In the genomic region with DNA sequence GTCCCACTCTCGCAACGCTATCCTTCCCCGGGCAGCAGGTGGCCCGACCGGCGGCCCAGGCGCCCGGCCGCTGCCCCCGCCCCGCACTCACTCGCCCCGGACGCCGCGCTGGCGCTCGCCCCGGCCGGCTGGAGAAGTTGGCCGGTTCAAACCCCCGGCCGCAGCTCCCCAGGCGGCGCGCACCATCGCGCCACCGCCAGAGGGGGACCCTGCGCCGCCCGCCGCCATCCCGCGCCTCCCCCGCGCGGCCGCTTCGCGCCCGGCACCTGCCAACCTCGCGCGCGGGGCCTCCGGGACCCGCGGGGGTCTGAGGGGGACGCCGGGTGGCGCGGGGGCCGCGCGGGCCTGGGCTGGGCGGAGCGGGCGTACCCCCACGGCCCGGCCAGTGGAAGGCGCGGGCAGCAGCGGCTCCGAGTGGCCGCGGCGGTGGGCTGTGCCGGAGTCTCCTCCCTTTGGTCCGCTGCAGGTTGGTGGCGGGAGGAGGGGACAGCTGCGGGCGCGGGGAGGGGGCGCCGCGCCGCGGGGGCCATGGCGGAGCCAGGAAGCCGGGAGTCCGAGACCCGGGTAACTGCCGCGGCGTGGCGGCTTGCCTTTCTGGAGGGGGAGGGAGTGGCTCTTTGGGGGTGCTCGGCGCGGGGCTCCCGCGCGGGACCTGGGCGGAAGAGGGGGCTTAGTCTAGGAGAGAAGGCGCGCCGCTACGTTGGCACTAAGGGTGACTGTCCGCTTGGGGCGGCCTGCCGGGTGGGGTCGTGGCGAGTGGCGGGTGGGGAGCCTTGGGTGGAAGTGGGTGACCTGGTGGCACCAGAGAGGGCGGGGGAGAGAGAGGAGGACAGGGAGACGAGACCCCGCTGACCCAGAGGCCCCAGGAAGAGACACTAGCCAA, we compare ENCODE assay signal across 8 cellular contexts. TPM values are rescaled to one million over a fixed set of nuclear protein-coding genes. Genes with fewer than 3 reads are reported as not detected.
DNase-seq lines count a peak whose midpoint lies in the region; ATAC-seq and TF ChIP-seq lines count a peak whose summit lies in the region.

MPST (plus strand) TSS at position 434 of the 883 bp plus-strand sequence; CDS start at position 529, 95 bp downstream.
TST (minus strand) TSS at position 139 of the 883 bp plus-strand sequence. CDS start 715 bp downstream, outside the sequence.

- H3K36me3 Mint-ChIP-seq in H9 (ENCODE audit: insufficient read depth in 1 of 3, low read depth in 3 of 3), result peaks cover 5 to 21% (median 13%) of the 10 kb centered on the region in 3 experiments; a peak in 6 of 7 replicates
- peaks cover 41% of the 10 kb centered on the region for H3K36me3 Mint-ChIP-seq in dendritic cell treated with granulocyte-macrophage colony-stimulating factor and Interleukin-4, amounts not matched to agents 40 ng/mL and 50 ng/mL, for 4 days (ENCODE audit: low read depth)

- no peaks in the 10 kb centered on the region for H3K27me3 Mint-ChIP-seq in H9 (ENCODE audit: low read depth)
- no peaks in the 10 kb centered on the region for H3K27me3 Mint-ChIP-seq in dendritic cell treated with granulocyte-macrophage colony-stimulating factor and Interleukin-4, amounts not matched to agents 40 ng/mL and 50 ng/mL, for 4 days

- H3K9ac ChIP-seq in H9 (ENCODE audit: extremely low read depth, insufficient read length, low read length), result peak within 1 kb of the TSS; percentile 62

- H3K4me1 Mint-ChIP-seq in H9, result peaks cover 23 to 37% of the 10 kb centered on the region in 2 experiments
- H3K4me1 Mint-ChIP-seq in dendritic cell treated with granulocyte-macrophage colony-stimulating factor and Interleukin-4, amounts not matched to agents 40 ng/mL and 50 ng/mL, for 4 days (ENCODE audit: low read depth), result peaks cover 57% of the 10 kb centered on the region

- H3K18ac ChIP-seq in H9 (ENCODE audit: insufficient read length, low read depth, low read length), result peak within 1 kb of the TSS; percentile 5

- H3K4me1 ChIP-seq in H9 (ENCODE audit: insufficient read depth, low read length), result peaks cover 6% of the 10 kb centered on the region; the same call in 1 of the 2 replicates

- H3K27ac Mint-ChIP-seq in H9, result peak within 1 kb of the TSS in 2 of 3 experiments; percentile 90 to 97; a peak in 5 of 7 replicates
- H3K27ac Mint-ChIP-seq in dendritic cell treated with granulocyte-macrophage colony-stimulating factor and Interleukin-4, amounts not matched to agents 40 ng/mL and 50 ng/mL, for 4 days, result peak within 1 kb of the TSS; percentile 91

- no peak within 1 kb of the TSS for H3K4ac ChIP-seq in H9 (ENCODE audit: low read depth, low read length)

- TF ChIP-seq CTCF in GM10248 (IDR thresholded peaks at IDR 0.05; ENCODE audit: control extremely low read depth, extremely low read depth, low read depth, missing control alignments) (no peak), H9 (conservative IDR thresholded peaks at IDR 0.05) (peak; percentile 19; the same call in 2 of the 3 replicates)

- no peaks in the 10 kb centered on the region for H3K79me1 ChIP-seq in H9 (ENCODE audit: insufficient read depth, low read depth, low read length, poor library complexity, severe bottlenecking)

- H4K91ac ChIP-seq in H9 (ENCODE audit: insufficient read length, low read depth, low read length), result no peak within 1 kb of the TSS

- H2BK5ac ChIP-seq in H9 (ENCODE audit: insufficient read length, low read length), result no peak within 1 kb of the TSS

- H3K9me3 Mint-ChIP-seq in H9, result no peaks in the 10 kb centered on the region
- no peaks in the 10 kb centered on the region for H3K9me3 Mint-ChIP-seq in dendritic cell treated with granulocyte-macrophage colony-stimulating factor and Interleukin-4, amounts not matched to agents 40 ng/mL and 50 ng/mL, for 4 days

- peak within 1 kb of the TSS; percentile 76 for H3K14ac ChIP-seq in H9 (ENCODE audit: insufficient read depth, low read length)

- H3K9me3 ChIP-seq in H9 (ENCODE audit: control insufficient read depth, low read depth, low read length), result no peaks in the 10 kb centered on the region

- no peak within 1 kb of the TSS for H2AK5ac ChIP-seq in H9 (ENCODE audit: insufficient read length, low read length)

- no peak within 1 kb of the TSS for H4K8ac ChIP-seq in H9 (replicated peaks; ENCODE audit: insufficient read length, low read depth, low read length)

- H4K5ac ChIP-seq in H9 (ENCODE audit: insufficient read length, low read depth, low read length), result no peak within 1 kb of the TSS

- H2BK120ac ChIP-seq in H9 (ENCODE audit: low read depth, low read length, poor library complexity, severe bottlenecking), result no peak within 1 kb of the TSS

- ATAC-seq in left lobe of liver, result peak; percentile 57

- H3K56ac ChIP-seq in H9 (ENCODE audit: insufficient read length, low read depth, low read length), result no peak within 1 kb of the TSS

- WGBS in H9 (ENCODE audit: extremely low coverage, insufficient read length, low lambda C conversion rate), result no CpG with 5 or more reads among the region's 107 CpGs

- H3T11ph ChIP-seq in H9 (ENCODE audit: low read length), result no peak within 1 kb of the TSS

- H3K27ac ChIP-seq in H9 (ENCODE audit: insufficient read length, low read depth, low read length), result no peak within 1 kb of the TSS

- H4K20me1 ChIP-seq in H9 (ENCODE audit: control insufficient read depth, insufficient read depth, insufficient read length), result peaks cover 3% of the 10 kb centered on the region

- H2BK15ac ChIP-seq in H9 (ENCODE audit: low read depth, low read length), result no peak within 1 kb of the TSS

- DNase-seq in GM10248 (ENCODE audit: extremely low spot score), result peak; percentile 87
- DNase-seq in H9, result peak; percentile 74
- DNase-seq in NCI-H1092 treated with DMSO at 0.1 percent for 48 hours (lab: John Stamatoyannopoulos, UW), result peak; percentile 62
- DNase-seq in activated CD4-positive, CD25-positive, alpha-beta regulatory T cell (lab: John Stamatoyannopoulos, UW), result peak; percentile 12 to 34 (median 29)
- DNase-seq in left lobe of liver (ENCODE audit: low spot score), result peak; percentile 85
- DNase-seq in stimulated activated CD4-positive, alpha-beta T cell treated with anti-CD3 and anti-CD28 coated beads, Interleukin-4, amount 100 ng/mL, for 1 hour, result peak; percentile 44
- DNase-seq in cerebellar nuclear complex (lab: John Stamatoyannopoulos, UW), result no peak

- peak within 1 kb of the TSS; percentile 65 for H3K4me2 ChIP-seq in H9 (ENCODE audit: insufficient read depth, insufficient read length, low read length)

- no peak within 1 kb of the TSS for H2BK20ac ChIP-seq in H9 (ENCODE audit: low read depth, low read length, poor library complexity, severe bottlenecking)

- CTCF ChIA-PET in GM10248 (lab: Yijun Ruan, JAX), result interaction anchor here (0.6 to 5.6 kb wide), 14 partner anchors 10 to 237 kb away, joined by 3 to 40 read pairs (median 7); partner anchors contain the start of gene KCTD17

- peaks cover 3% of the 10 kb centered on the region for H3K23me2 ChIP-seq in H9 (ENCODE audit: insufficient read length, low read depth, low read length, poor library complexity, severe bottlenecking)

- POLR2A ChIA-PET in GM10248 (lab: Yijun Ruan, JAX), result interaction anchor here (0.6 to 1.0 kb wide), 2 partner anchors 107 to 1327 kb away, joined by 3 read pairs; no protein-coding TSS in a partner anchor

- peaks cover 2% of the 10 kb centered on the region; the same call in 1 of the 2 replicates for H3K79me2 ChIP-seq in H9 (ENCODE audit: insufficient read depth, low read length)

- no peak within 1 kb of the TSS for H2BK12ac ChIP-seq in H9 (ENCODE audit: insufficient read length, low read depth, low read length)

- H3K27me3 ChIP-seq in H9 (ENCODE audit: insufficient read depth, low read length), result no peaks in the 10 kb centered on the region

- no peak within 1 kb of the TSS for H3K23ac ChIP-seq in H9 (ENCODE audit: insufficient read length, low read depth, low read length)

- no peak within 1 kb of the TSS for H2AFZ ChIP-seq in H9 (ENCODE audit: low read length)

- peak within 1 kb of the TSS; percentile 92 to 96 for H3K4me3 Mint-ChIP-seq in H9
- peak within 1 kb of the TSS; percentile 97 for H3K4me3 Mint-ChIP-seq in dendritic cell treated with granulocyte-macrophage colony-stimulating factor and Interleukin-4, amounts not matched to agents 40 ng/mL and 50 ng/mL, for 4 days

- intact Hi-C loops in dendritic cell treated with granulocyte-macrophage colony-stimulating factor and Interleukin-4, amounts not matched to agents 40 ng/mL and 50 ng/mL, for 4 days (cut with micrococcal nuclease), result loop anchor here (2.0 kb wide), 1 partner anchor 31 kb away; the partner anchor contains the start of gene KCTD17

RNA-seq across cellular contexts. Expression of gene MPST, which starts in this region (rescaled TPM):
- total RNA-seq in H9 (2021), result 70.5 and 72.8 TPM in 2 replicates
- total RNA-seq in left lobe of liver, result 247 TPM

RNA-seq across cellular contexts. Expression of gene TST, which starts in this region (rescaled TPM):
- total RNA-seq in H9 (2021) (31.2 and 31.9 TPM in 2 replicates), left lobe of liver (349 TPM)

Comparison
In these comparisons a context has a peak if more than half of its experiments do, and no peak if none do; other contexts are left out.
1. RNA of gene TST (total RNA-seq): 349 TPM in left lobe of liver (single experiment); 31.2 to 31.9 TPM in H9; every median in the first group is over 10 times any median in the second.
2. DNase-seq: peak in GM10248 (single experiment), H9 (single experiment), NCI-H1092 treated with DMSO at 0.1 percent for 48 hours (single experiment), activated CD4-positive, CD25-positive, alpha-beta regulatory T cell (4 of 4), left lobe of liver (single experiment) and stimulated activated CD4-positive, alpha-beta T cell treated with anti-CD3 and anti-CD28 coated beads, Interleukin-4, amount 100 ng/mL, for 1 hour (single experiment); none in cerebellar nuclear complex (0 of 2).